In genomic region chr4:93183589-93183988, GRCh38 we compare ENCODE assay signal across 18 cellular contexts.
DNase-seq lines count a peak whose midpoint lies in the region; ATAC-seq and TF ChIP-seq lines count a peak whose summit lies in the region.
"Had no signal": no experiment of that assay in that cellular context is flagged by ENCODE, and none has a peak within 500 bp of the region (broad histone marks: within the 10 kb centered on the region; RNA-seq: fewer than 3 reads in every experiment).

No MANE protein-coding gene starts in this region.

- DNase-seq in NCI-H1417 (lab: John Stamatoyannopoulos, UW), result peak; percentile 35 to 79 (median 69)
- no peak for DNase-seq in NCI-H1417 treated with DMSO at 0.1 percent for 48 hours (lab: John Stamatoyannopoulos, UW)
- peak; percentile 15 for DNase-seq in NCI-H2171 (lab: John Stamatoyannopoulos, UW)
- DNase-seq in astrocyte of the spinal cord (ENCODE audit: low read depth, low spot score), result peak; percentile 25
- DNase-seq in mesothelial cell of epicardium (ENCODE audit: low spot score in 2 of 2, unreplicated experiment in 2 of 2), result no peak
- no peak for DNase-seq in CD4-positive, alpha-beta T cell
- DNase-seq in left ventricle myocardium superior, result no peak
- DNase-seq in AML-193 (lab: John Stamatoyannopoulos, UW), result no peak
- DNase-seq: 8988T; activated B cell treated with CpG ODN at 0.5 μM for 24 hours; activated CD8-positive, alpha-beta memory T cell treated with anti-CD3 and anti-CD28 coated beads, Interleukin-2, amount 10 ng/mL, durations not matched to agents 7 days and 5 days; activated naive CD4-positive, alpha-beta T cell; CD8-positive, alpha-beta memory T cell; Kasumi-1; midbrain; stimulated activated CD4-positive, alpha-beta T cell treated with anti-CD3 and anti-CD28 coated beads, Interleukin-15, amount 100 ng/mL, for 24 hours had no signal

- H3K27me3 ChIP-seq in CD4-positive, alpha-beta T cell (ENCODE audit: control insufficient read depth, insufficient read depth, low read length), result no peaks in the 10 kb centered on the region
- H3K27me3 ChIP-seq: esophagus muscularis mucosa had no signal

- in situ Hi-C loops in astrocyte of the spinal cord (cut with HindIII; ENCODE audit: low sequenced_read_pairs), result no loop called here

- H3K27me3 Mint-ChIP-seq in mesothelial cell of epicardium (ENCODE audit: low read depth), result no peaks in the 10 kb centered on the region
- H3K27me3 Mint-ChIP-seq in CD4-positive, alpha-beta T cell, result no peaks in the 10 kb centered on the region
- H3K27me3 Mint-ChIP-seq: activated B cell treated with CpG ODN at 0.5 μM for 24 hours; activated CD8-positive, alpha-beta memory T cell treated with anti-CD3 and anti-CD28 coated beads, Interleukin-2, amount 10 ng/mL, durations not matched to agents 7 days and 5 days; CD8-positive, alpha-beta memory T cell had no signal

- no peak overlapping the region for H3K4me3 ChIP-seq in astrocyte of the spinal cord (ENCODE audit: low read depth, low read length)
- H3K4me3 ChIP-seq: esophagus muscularis mucosa had no signal

- CTCF ChIA-PET in CD4-positive, alpha-beta T cell (lab: Charles Lee), result no interaction called here

- H3K9me3 ChIP-seq in CD4-positive, alpha-beta T cell (ENCODE audit: control insufficient read depth, low read length), result no peaks in the 10 kb centered on the region
- H3K9me3 ChIP-seq: esophagus muscularis mucosa had no signal

- POLR2A ChIA-PET in CD4-positive, alpha-beta T cell (lab: Charles Lee), result no interaction called here

- TF ChIP-seq CTCF in astrocyte of the spinal cord (IDR thresholded peaks at IDR 0.05; ENCODE audit: low read depth, low read length) (no peak), mesothelial cell of epicardium (IDR thresholded peaks at IDR 0.05; ENCODE audit: unreplicated experiment) (no peak)
- TF ChIP-seq CTCF in CD4-positive, alpha-beta T cell (IDR thresholded peaks at IDR 0.05), result no peak

- H3K36me3 Mint-ChIP-seq in mesothelial cell of epicardium, result peaks cover 2% of the 10 kb centered on the region
- H3K36me3 Mint-ChIP-seq in CD4-positive, alpha-beta T cell (ENCODE audit: low read depth), result no peaks in the 10 kb centered on the region
- H3K36me3 Mint-ChIP-seq: activated CD8-positive, alpha-beta memory T cell treated with anti-CD3 and anti-CD28 coated beads, Interleukin-2, amount 10 ng/mL, durations not matched to agents 7 days and 5 days; CD8-positive, alpha-beta memory T cell had no signal

- H3K9me3 Mint-ChIP-seq in mesothelial cell of epicardium, result peaks cover 7% of the 10 kb centered on the region
- H3K9me3 Mint-ChIP-seq in CD4-positive, alpha-beta T cell, result peaks cover 8% of the 10 kb centered on the region

- H3K4me3 Mint-ChIP-seq in mesothelial cell of epicardium, result no peak overlapping the region
- no peak overlapping the region for H3K4me3 Mint-ChIP-seq in CD4-positive, alpha-beta T cell
- H3K4me3 Mint-ChIP-seq: activated B cell treated with CpG ODN at 0.5 μM for 24 hours; activated CD8-positive, alpha-beta memory T cell treated with anti-CD3 and anti-CD28 coated beads, Interleukin-2, amount 10 ng/mL, durations not matched to agents 7 days and 5 days; CD8-positive, alpha-beta memory T cell had no signal

- H3K27ac ChIP-seq in CD4-positive, alpha-beta T cell (ENCODE audit: low read depth, low read length), result no peak overlapping the region
- H3K27ac ChIP-seq: esophagus muscularis mucosa, HL-60 had no signal

- H3K4me1 Mint-ChIP-seq in mesothelial cell of epicardium, result peaks cover 26% of the 10 kb centered on the region
- H3K4me1 Mint-ChIP-seq in CD4-positive, alpha-beta T cell (ENCODE audit: low read depth), result no peaks in the 10 kb centered on the region
- H3K4me1 Mint-ChIP-seq: activated B cell treated with CpG ODN at 0.5 μM for 24 hours; activated CD8-positive, alpha-beta memory T cell treated with anti-CD3 and anti-CD28 coated beads, Interleukin-2, amount 10 ng/mL, durations not matched to agents 7 days and 5 days; CD8-positive, alpha-beta memory T cell had no signal

- ATAC-seq in CD4-positive, alpha-beta T cell (ENCODE audit: poor library complexity), result no peak
- ATAC-seq in left ventricle myocardium superior, result no peak
- ATAC-seq: activated CD8-positive, alpha-beta memory T cell treated with anti-CD3 and anti-CD28 coated beads, Interleukin-2, amount 10 ng/mL, durations not matched to agents 7 days and 5 days had no signal

- peak overlapping the region; percentile 96 for H3K27ac Mint-ChIP-seq in mesothelial cell of epicardium
- no peak overlapping the region for H3K27ac Mint-ChIP-seq in CD4-positive, alpha-beta T cell
- H3K27ac Mint-ChIP-seq: activated B cell treated with CpG ODN at 0.5 μM for 24 hours; activated CD8-positive, alpha-beta memory T cell treated with anti-CD3 and anti-CD28 coated beads, Interleukin-2, amount 10 ng/mL, durations not matched to agents 7 days and 5 days; CD8-positive, alpha-beta memory T cell had no signal

- intact Hi-C loops in CD4-positive, alpha-beta T cell (cut with DNase I, micrococcal nuclease), result no loop called here
- intact Hi-C loops in left ventricle myocardium superior (cut with micrococcal nuclease), result no loop called here

Comparison
In these comparisons a context has a peak if more than half of its experiments do, and no peak if none do; other contexts are left out.
1. DNase-seq: peak in NCI-H1417 (3 of 3), NCI-H2171 (single experiment) and astrocyte of the spinal cord (single experiment); none in NCI-H1417 treated with DMSO at 0.1 percent for 48 hours (single experiment), mesothelial cell of epicardium (0 of 2), CD4-positive, alpha-beta T cell (0 of 10), left ventricle myocardium superior (single experiment) and AML-193 (0 of 2).